ENCODE assay signal across 8 cellular contexts in genomic region chr5:151719228-151719861, GRCh38. TPM values are rescaled to one million over a fixed set of nuclear protein-coding genes. Genes with fewer than 3 reads are reported as not detected.
DNase-seq lines count a peak whose midpoint lies in the region; ATAC-seq and TF ChIP-seq lines count a peak whose summit lies in the region.

No MANE protein-coding gene starts in this region.

- intact Hi-C loops in activated CD4-positive, alpha-beta T cell treated with anti-CD3 and anti-CD28 coated beads for 36 hours (cut with DNase I, micrococcal nuclease), result loop anchor here in 1 of 2 experiments (1.0 kb wide), 2 partner anchors 60 to 219 kb away; no protein-coding TSS in a partner anchor

- no peaks in the 10 kb centered on the region for H3K36me3 Mint-ChIP-seq in activated CD4-positive, alpha-beta T cell treated with anti-CD3 and anti-CD28 coated beads for 36 hours (ENCODE audit: low read depth)

- CTCF ChIA-PET in activated CD4-positive, alpha-beta T cell treated with anti-CD3 and anti-CD28 coated beads for 36 hours (lab: Charles Lee), result interaction anchor here (0.7 to 1.2 kb wide), 3 partner anchors 56 to 239 kb away, joined by 3 to 4 read pairs (median 3); no protein-coding TSS in a partner anchor

- peaks cover 11% of the 10 kb centered on the region for H3K4me1 Mint-ChIP-seq in activated CD4-positive, alpha-beta T cell treated with anti-CD3 and anti-CD28 coated beads for 36 hours

- POLR2A ChIA-PET in activated CD4-positive, alpha-beta T cell treated with anti-CD3 and anti-CD28 coated beads for 36 hours (lab: Charles Lee), result no interaction called here

- no peak overlapping the region for H3K4me3 ChIP-seq in fibroblast of villous mesenchyme (ENCODE audit: low read depth, low read length)

- no peak overlapping the region for H3K4me3 Mint-ChIP-seq in activated CD4-positive, alpha-beta T cell treated with anti-CD3 and anti-CD28 coated beads for 36 hours

- peak; percentile 69 for TF ChIP-seq CTCF in fibroblast of villous mesenchyme (IDR thresholded peaks at IDR 0.05; ENCODE audit: insufficient read depth, low read depth, low read length)

- no peaks in the 10 kb centered on the region for H3K27me3 Mint-ChIP-seq in activated CD4-positive, alpha-beta T cell treated with anti-CD3 and anti-CD28 coated beads for 36 hours

- DNase-seq in activated CD4-positive, alpha-beta T cell treated with anti-CD3 and anti-CD28 coated beads for 36 hours, result peak; percentile 59
- no peak for DNase-seq in activated CD4-positive, alpha-beta T cell treated with anti-CD3 and anti-CD28 coated beads for 1 hour
- DNase-seq in RPMI7951 (ENCODE audit: low read depth) (peak; percentile 56), fibroblast of villous mesenchyme (ENCODE audit: low read depth) (peak; percentile 70), NK-92 (lab: John Stamatoyannopoulos, UW; ENCODE audit: unreplicated experiment) (no peak)
- peak; percentile 45 for DNase-seq in stimulated activated CD8-positive, alpha-beta memory T cell treated with anti-CD3 and anti-CD28 coated beads, Interleukin-4, amount 100 ng/mL, for 48 hours

- no peak overlapping the region for H3K27ac Mint-ChIP-seq in activated CD4-positive, alpha-beta T cell treated with anti-CD3 and anti-CD28 coated beads for 36 hours

- ATAC-seq in activated CD4-positive, alpha-beta T cell treated with anti-CD3 and anti-CD28 coated beads for 36 hours, result peak; percentile 36
- ATAC-seq in HG02759 (IDR thresholded peaks at IDR 0.05; ENCODE audit: unreplicated experiment) (no peak), GM18502 (IDR thresholded peaks at IDR 0.05; ENCODE audit: poor library complexity, unreplicated experiment) (no peak)

- no peaks in the 10 kb centered on the region for H3K9me3 Mint-ChIP-seq in activated CD4-positive, alpha-beta T cell treated with anti-CD3 and anti-CD28 coated beads for 36 hours (ENCODE audit: low read depth)

RNA-seq across cellular contexts. Expression of gene SPARC, which starts 32.6 kb away (rescaled TPM):
- under 1 TPM; 0.30 to 0.67 TPM for total RNA-seq in activated CD4-positive, alpha-beta T cell treated with anti-CD3 and anti-CD28 coated beads for 36 hours
- 2,339 and 3,437 TPM in 2 replicates for total RNA-seq in RPMI7951 (2014; rRNA removed; shearing (Covaris generic))
- total RNA-seq in fibroblast of villous mesenchyme, result 1,969 and 2,230 TPM in 2 replicates

RNA-seq across cellular contexts. Expression of gene ATOX1, which starts 39.1 kb away (rescaled TPM):
- total RNA-seq in activated CD4-positive, alpha-beta T cell treated with anti-CD3 and anti-CD28 coated beads for 36 hours, result 10 to 100 TPM; 74.8 to 85.9 TPM
- total RNA-seq in RPMI7951 (2014; rRNA removed; shearing (Covaris generic)), result 156 and 161 TPM in 2 replicates
- total RNA-seq in fibroblast of villous mesenchyme, result 44.9 and 59.6 TPM in 2 replicates

RNA-seq across cellular contexts. Expression of gene G3BP1, which starts 52.4 kb away (rescaled TPM):
- total RNA-seq in activated CD4-positive, alpha-beta T cell treated with anti-CD3 and anti-CD28 coated beads for 36 hours, result 100 to 1,000 TPM; 253 to 280 TPM
- 122 and 129 TPM in 2 replicates for total RNA-seq in RPMI7951 (2014; rRNA removed; shearing (Covaris generic))
- total RNA-seq in fibroblast of villous mesenchyme, result 146 and 244 TPM in 2 replicates

Comparison
In these comparisons a context has a peak if more than half of its experiments do, and no peak if none do; other contexts are left out.
1. DNase-seq: peak in activated CD4-positive, alpha-beta T cell treated with anti-CD3 and anti-CD28 coated beads for 36 hours (single experiment), RPMI7951 (single experiment), fibroblast of villous mesenchyme (single experiment) and stimulated activated CD8-positive, alpha-beta memory T cell treated with anti-CD3 and anti-CD28 coated beads, Interleukin-4, amount 100 ng/mL, for 48 hours (single experiment); none in activated CD4-positive, alpha-beta T cell treated with anti-CD3 and anti-CD28 coated beads for 1 hour (single experiment) and NK-92 (single experiment).
2. RNA of gene SPARC, which starts 32.6 kb away (total RNA-seq): 2,339 to 3,437 TPM in RPMI7951 and 1,969 to 2,230 TPM in fibroblast of villous mesenchyme; 0.30 to 0.67 TPM in activated CD4-positive, alpha-beta T cell treated with anti-CD3 and anti-CD28 coated beads for 36 hours; every median in the first group is over 1,000 times any median in the second.